In the genomic region with DNA sequence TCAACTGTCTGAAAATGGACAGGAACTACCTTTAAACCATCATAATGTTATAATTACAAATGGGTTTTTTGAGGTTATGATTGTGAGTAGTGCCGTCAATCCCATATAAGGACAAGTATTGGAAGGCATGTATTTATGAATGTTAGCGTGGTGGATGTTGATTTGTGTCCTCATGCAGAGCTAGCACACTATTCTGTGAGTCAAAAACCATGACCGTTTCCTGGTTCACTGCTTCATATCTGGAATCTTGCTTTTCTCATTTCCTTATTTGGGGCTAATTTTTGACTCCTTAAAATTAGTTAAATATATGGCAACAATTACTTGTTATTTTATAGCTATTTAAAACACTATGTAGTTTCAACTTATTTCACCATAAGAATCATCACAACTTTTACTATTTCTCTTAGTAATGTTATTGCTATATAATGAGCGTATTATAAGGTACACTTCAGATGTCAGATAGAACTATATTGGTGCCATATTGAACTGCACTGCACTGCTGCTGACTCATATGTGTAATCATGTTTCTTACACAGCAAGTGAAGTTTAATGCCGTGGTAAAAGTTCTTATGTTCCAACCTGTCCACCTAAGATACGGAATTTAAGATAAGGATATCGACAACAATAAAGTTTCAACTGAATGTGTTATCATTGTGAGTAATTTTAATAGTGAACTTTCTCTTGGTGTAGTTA, we compare ENCODE assay signal across 15 cellular contexts.
DNase-seq lines count a peak whose midpoint lies in the region; ATAC-seq and TF ChIP-seq lines count a peak whose summit lies in the region.
"Had no signal": no experiment of that assay in that cellular context is flagged by ENCODE, and none has a peak within 500 bp of the region (broad histone marks: within the 10 kb centered on the region; RNA-seq: fewer than 3 reads in every experiment).

No MANE protein-coding gene starts in this region.

- DNase-seq in GM12865 (ENCODE audit: low read depth) (peak; percentile 70), cerebellar cortex (ENCODE audit: low spot score) (no peak), HK-2 (ENCODE audit: unreplicated experiment) (no peak), Caco-2 (no peak)
- no peak for DNase-seq in activated CD8-positive, alpha-beta memory T cell treated with anti-CD3 and anti-CD28 coated beads, Interleukin-2, amount 10 ng/mL, durations not matched to agents 7 days and 5 days
- DNase-seq: activated CD4-positive, alpha-beta memory T cell treated with anti-CD3 and anti-CD28 coated beads, Interleukin-2, amount 10 ng/mL, durations not matched to agents 7 days and 5 days; activated naive CD4-positive, alpha-beta T cell treated with anti-CD3 and anti-CD28 coated beads, Interleukin-2, amount 10 ng/mL, durations not matched to agents 7 days and 5 days; islet precursor cell; NCI-H1694 treated with DMSO at 0.1 percent for 48 hours; T-helper 1 cell; tibial artery had no signal

- no peaks in the 10 kb centered on the region for H3K9me3 ChIP-seq in Caco-2
- H3K9me3 ChIP-seq: tibial artery had no signal

- H3K27me3 Mint-ChIP-seq in Caco-2 (ENCODE audit: insufficient read depth, unreplicated experiment): no peaks in the 10 kb centered on the region
- H3K27me3 Mint-ChIP-seq in activated CD8-positive, alpha-beta memory T cell treated with anti-CD3 and anti-CD28 coated beads, Interleukin-2, amount 10 ng/mL, durations not matched to agents 7 days and 5 days: no peaks in the 10 kb centered on the region
- H3K27me3 Mint-ChIP-seq: activated CD4-positive, alpha-beta memory T cell treated with anti-CD3 and anti-CD28 coated beads, Interleukin-2, amount 10 ng/mL, durations not matched to agents 7 days and 5 days; activated naive CD4-positive, alpha-beta T cell treated with anti-CD3 and anti-CD28 coated beads, Interleukin-2, amount 10 ng/mL, durations not matched to agents 7 days and 5 days had no signal

- ATAC-seq in GM19395 (IDR thresholded peaks at IDR 0.05; ENCODE audit: unreplicated experiment) (peak; percentile 96), HG02642 (IDR thresholded peaks at IDR 0.05; ENCODE audit: poor library complexity, unreplicated experiment) (peak; percentile 91), HG03342 (IDR thresholded peaks at IDR 0.05; ENCODE audit: unreplicated experiment) (peak; percentile 95)
- no peak for ATAC-seq in activated CD8-positive, alpha-beta memory T cell treated with anti-CD3 and anti-CD28 coated beads, Interleukin-2, amount 10 ng/mL, durations not matched to agents 7 days and 5 days
- ATAC-seq: HepG2 had no signal

- no peaks in the 10 kb centered on the region for H3K4me1 ChIP-seq in Caco-2

- POLR2A ChIA-PET in Caco-2 (lab: Charles Lee): no interaction called here

- BruUV-seq in Caco-2 (replicated peaks; lab: Mats Ljungman, UMichigan): no TSS peak

- no peaks in the 10 kb centered on the region for H3K36me3 ChIP-seq in Caco-2 (ENCODE audit: control insufficient read depth, insufficient read depth, low read length)
- H3K36me3 ChIP-seq: tibial artery had no signal

- no peak overlapping the region for H3K27ac Mint-ChIP-seq in Caco-2 (ENCODE audit: unreplicated experiment)
- no peak overlapping the region for H3K27ac Mint-ChIP-seq in activated CD8-positive, alpha-beta memory T cell treated with anti-CD3 and anti-CD28 coated beads, Interleukin-2, amount 10 ng/mL, durations not matched to agents 7 days and 5 days
- H3K27ac Mint-ChIP-seq: activated CD4-positive, alpha-beta memory T cell treated with anti-CD3 and anti-CD28 coated beads, Interleukin-2, amount 10 ng/mL, durations not matched to agents 7 days and 5 days; activated naive CD4-positive, alpha-beta T cell treated with anti-CD3 and anti-CD28 coated beads, Interleukin-2, amount 10 ng/mL, durations not matched to agents 7 days and 5 days had no signal

- intact Hi-C loops in Caco-2 (cut with micrococcal nuclease; ENCODE audit: unreplicated experiment): no loop called here

- no peaks in the 10 kb centered on the region for H3K9me3 Mint-ChIP-seq in Caco-2 (ENCODE audit: unreplicated experiment)
- no peaks in the 10 kb centered on the region for H3K9me3 Mint-ChIP-seq in activated CD8-positive, alpha-beta memory T cell treated with anti-CD3 and anti-CD28 coated beads, Interleukin-2, amount 10 ng/mL, durations not matched to agents 7 days and 5 days (ENCODE audit: low read depth)
- H3K9me3 Mint-ChIP-seq: activated CD4-positive, alpha-beta memory T cell treated with anti-CD3 and anti-CD28 coated beads, Interleukin-2, amount 10 ng/mL, durations not matched to agents 7 days and 5 days; activated naive CD4-positive, alpha-beta T cell treated with anti-CD3 and anti-CD28 coated beads, Interleukin-2, amount 10 ng/mL, durations not matched to agents 7 days and 5 days had no signal

- TF ChIP-seq CTCF in GM12865 (IDR thresholded peaks at IDR 0.05; ENCODE audit: insufficient read depth, low read depth, low read length, missing control alignments): no peak
- TF ChIP-seq CTCF in Caco-2 (IDR thresholded peaks at IDR 0.05; ENCODE audit: insufficient read depth in 1 of 2, low read depth in 1 of 2, low read length in 1 of 2, severe bottlenecking in 1 of 2, unreplicated experiment in 1 of 2): no peak

- CTCF ChIA-PET in Caco-2 (lab: Charles Lee): no interaction called here
- CTCF ChIA-PET in activated CD8-positive, alpha-beta memory T cell treated with anti-CD3 and anti-CD28 coated beads, Interleukin-2, amount 10 ng/mL, durations not matched to agents 7 days and 5 days (lab: Charles Lee): no interaction called here

- H3K27me3 ChIP-seq in Caco-2 (replicated peaks; ENCODE audit: control insufficient read depth, insufficient read depth, low read length): no peaks in the 10 kb centered on the region
- H3K27me3 ChIP-seq: tibial artery had no signal

- no peak overlapping the region for H3K4me3 Mint-ChIP-seq in Caco-2 (ENCODE audit: unreplicated experiment)
- no peak overlapping the region for H3K4me3 Mint-ChIP-seq in activated CD8-positive, alpha-beta memory T cell treated with anti-CD3 and anti-CD28 coated beads, Interleukin-2, amount 10 ng/mL, durations not matched to agents 7 days and 5 days
- H3K4me3 Mint-ChIP-seq: activated CD4-positive, alpha-beta memory T cell treated with anti-CD3 and anti-CD28 coated beads, Interleukin-2, amount 10 ng/mL, durations not matched to agents 7 days and 5 days; activated naive CD4-positive, alpha-beta T cell treated with anti-CD3 and anti-CD28 coated beads, Interleukin-2, amount 10 ng/mL, durations not matched to agents 7 days and 5 days had no signal

- no peaks in the 10 kb centered on the region for H3K36me3 Mint-ChIP-seq in Caco-2 (ENCODE audit: insufficient read depth, unreplicated experiment)
- no peaks in the 10 kb centered on the region for H3K36me3 Mint-ChIP-seq in activated CD8-positive, alpha-beta memory T cell treated with anti-CD3 and anti-CD28 coated beads, Interleukin-2, amount 10 ng/mL, durations not matched to agents 7 days and 5 days
- H3K36me3 Mint-ChIP-seq: activated naive CD4-positive, alpha-beta T cell treated with anti-CD3 and anti-CD28 coated beads, Interleukin-2, amount 10 ng/mL, durations not matched to agents 7 days and 5 days had no signal

- H3K4me1 Mint-ChIP-seq in Caco-2 (ENCODE audit: low read depth, unreplicated experiment): no peaks in the 10 kb centered on the region
- H3K4me1 Mint-ChIP-seq in activated CD8-positive, alpha-beta memory T cell treated with anti-CD3 and anti-CD28 coated beads, Interleukin-2, amount 10 ng/mL, durations not matched to agents 7 days and 5 days: peaks cover 4% of the 10 kb centered on the region
- H3K4me1 Mint-ChIP-seq: activated naive CD4-positive, alpha-beta T cell treated with anti-CD3 and anti-CD28 coated beads, Interleukin-2, amount 10 ng/mL, durations not matched to agents 7 days and 5 days had no signal

- H3K4me3 ChIP-seq in GM12865 (ENCODE audit: low read depth, low read length) (no peak overlapping the region), Caco-2 (ENCODE audit: low read depth, low read length) (no peak overlapping the region)
- H3K4me3 ChIP-seq: tibial artery had no signal
